1 cellular context compared by ENCODE assay signal in genomic region chr19:32345261-32346207, GRCh38.
TF ChIP-seq lines count a peak whose summit lies in the region.

Gene ZNF507 (plus strand): TSS chr19:32345610. CDS start chr19:32352831, 7,221 bp downstream.

TF ChIP-seq in GM12878, 131 proteins besides CTCF, POLR2A, EP300 and RAD21 (continued from another document and continues in another):
- TF ChIP-seq TBL1XR1 (IDR thresholded peaks at IDR 0.05; ENCODE audit: low read depth, low read length) (0 out of 2 replicates have a peak, but pooled peaks have one; percentile 54), USF2 (IDR thresholded peaks at IDR 0.05; ENCODE audit: borderline replicate concordance, low read depth, low read length) (peak; percentile 95), HCFC1 (IDR thresholded peaks at IDR 0.05; ENCODE audit: low read length) (peak; percentile 56), RAD51 (IDR thresholded peaks at IDR 0.05) (peak; percentile 99), CHD1 (IDR thresholded peaks at IDR 0.05; ENCODE audit: low read depth, low read length) (no peak), CBFB (IDR thresholded peaks at IDR 0.05; ENCODE audit: low read depth) (no peak), NRF1 (conservative IDR thresholded peaks at IDR 0.05; ENCODE audit: low read depth, low read length) (no peak), SP1 (IDR thresholded peaks at IDR 0.05; ENCODE audit: low read depth, low read length) (peak; percentile 27), RCOR1 (conservative IDR thresholded peaks at IDR 0.05; ENCODE audit: low read depth, low read length) (no peak), MAX (IDR thresholded peaks at IDR 0.05; ENCODE audit: low read depth, low read length) (peak; percentile 88; the same call in 1 of the 2 replicates), MYB (IDR thresholded peaks at IDR 0.05; ENCODE audit: borderline replicate concordance, low read depth, low read length) (no peak), FOS (IDR thresholded peaks at IDR 0.05; ENCODE audit: borderline replicate concordance, extremely low read depth, insufficient read length) (peak; percentile 53), EED (IDR thresholded peaks at IDR 0.05; ENCODE audit: low read depth) (peak; percentile 43; the same call in 1 of the 2 replicates), RUNX3 (IDR thresholded peaks at IDR 0.05; ENCODE audit: low read length) (peak; percentile 34), NR2F1 (conservative IDR thresholded peaks at IDR 0.05) (peak; percentile 22; the same call in 1 of the 2 replicates), HSF1 (IDR thresholded peaks at IDR 0.05; ENCODE audit: low read depth, low read length) (no peak), RELB (IDR thresholded peaks at IDR 0.05; ENCODE audit: low read depth) (peak; percentile 93), ZBTB40 (IDR thresholded peaks at IDR 0.05; ENCODE audit: borderline replicate concordance) (0 out of 2 replicates have a peak, but pooled peaks have one; percentile 26), TAF1 (IDR thresholded peaks at IDR 0.05; ENCODE audit: borderline replicate concordance, low read depth, low read length) (peak; percentile 65; the same call in 1 of the 2 replicates), ESRRA (IDR thresholded peaks at IDR 0.05; ENCODE audit: low read length) (no peak), NKRF (conservative IDR thresholded peaks at IDR 0.05) (peak; percentile 94), RELA (IDR thresholded peaks at IDR 0.05; ENCODE audit: borderline replicate concordance, partially characterized antibody) (peak; percentile 76), NR2C1 (IDR thresholded peaks at IDR 0.05) (peak; percentile 35; the same call in 1 of the 2 replicates), EGR1 (IDR thresholded peaks at IDR 0.05; ENCODE audit: borderline replicate concordance in 1 of 2, low read depth in 2 of 2, low read length in 2 of 2) (peak in 1 of 2 experiments; percentile 75; a peak in 2 of 3 replicates), MYC (IDR thresholded peaks at IDR 0.05; ENCODE audit: insufficient read depth, insufficient read length, insufficient replicate concordance, low read length, severe bottlenecking) (peak; percentile 92), ATF3 (IDR thresholded peaks at IDR 0.05; ENCODE audit: borderline replicate concordance, extremely low read depth, low read depth, low read length) (peak; percentile 96), BHLHE40 (IDR thresholded peaks at IDR 0.05; ENCODE audit: borderline replicate concordance in 1 of 2, low read depth in 2 of 2, low read length in 1 of 2) (peak; percentile 81 to 94; a peak in 3 of 4 replicates), MEF2B (IDR thresholded peaks at IDR 0.05; ENCODE audit: partially characterized antibody, poor library complexity, severe bottlenecking) (peak; percentile 29), NBN (IDR thresholded peaks at IDR 0.05) (no peak), POLR2AphosphoS5 (IDR thresholded peaks at IDR 0.05; ENCODE audit: low read length) (peak; percentile 46; the same call in 1 of the 2 replicates), MLLT1 (IDR thresholded peaks at IDR 0.05) (peak; percentile 92), ASH2L (IDR thresholded peaks at IDR 0.05; ENCODE audit: borderline replicate concordance, low read depth) (peak; percentile 96; the same call in 1 of the 2 replicates), ZBTB11 (CRISPR knock-in tag; IDR thresholded peaks at IDR 0.05) (peak; percentile 59), NFIC (IDR thresholded peaks at IDR 0.05; ENCODE audit: low read depth, low read length) (peak; percentile 45; the same call in 1 of the 2 replicates), GATAD2B (conservative IDR thresholded peaks at IDR 0.05; ENCODE audit: low read depth) (peak; percentile 86), KDM1A (IDR thresholded peaks at IDR 0.05; ENCODE audit: borderline replicate concordance) (no peak), ZNF687 (IDR thresholded peaks at IDR 0.05) (peak; percentile 56; the same call in 1 of the 2 replicates)
